Comparison of ENCODE assay signal across 8 cellular contexts in genomic region chr11:134068829-134069425, GRCh38. TPM values are rescaled to one million over a fixed set of nuclear protein-coding genes. Genes with fewer than 3 reads are reported as not detected.
A peak's percentile ranks its signal among the peaks of the same experiment; 100 is the strongest.
DNase-seq lines count a peak whose midpoint lies in the region; ATAC-seq and TF ChIP-seq lines count a peak whose summit lies in the region.

Gene JAM3, plus strand, starts transcription at chr11:134069072. Its CDS starts 12 bp downstream, at chr11:134069084.

- H2AFZ ChIP-seq in KMS-11 (ENCODE audit: low read depth) (peak within 1 kb of the TSS; percentile 66), neuron (ENCODE audit: low read depth, low read length) (no peak within 1 kb of the TSS)

- H3K27me3 ChIP-seq in KMS-11 (ENCODE audit: insufficient read depth, low read depth) (no peaks in the 10 kb centered on the region), neuron (ENCODE audit: insufficient read depth, low read length) (no peaks in the 10 kb centered on the region), stomach (peaks cover 0 to 48% (median 17%) of the 10 kb centered on the region in 3 donors)

- no peak for TF ChIP-seq EP300 in stomach (IDR thresholded peaks at IDR 0.05)

- TF ChIP-seq POLR2A in stomach (IDR thresholded peaks at IDR 0.05), result no peak

- H3K9me3 ChIP-seq in neuron (ENCODE audit: low read length), result no peaks in the 10 kb centered on the region
- H3K9me3 ChIP-seq in stomach, result no peaks in the 10 kb centered on the region

- ATAC-seq in GM21529 (IDR thresholded peaks at IDR 0.05; ENCODE audit: unreplicated experiment), result peak; percentile 76

- H3K4me3 ChIP-seq in KMS-11 (IDR thresholded peaks at IDR 0.05; ENCODE audit: insufficient read depth, low read depth, low read length), result no peak within 1 kb of the TSS
- H3K4me3 ChIP-seq in neuron (ENCODE audit: low read length), result peak within 1 kb of the TSS; percentile 71
- H3K4me3 ChIP-seq in stomach, result peak within 1 kb of the TSS; percentile 63 to 73 (median 70)

- H3K27ac ChIP-seq in KMS-11 (no peak within 1 kb of the TSS), stomach (peak within 1 kb of the TSS; percentile 78 to 93 (median 85))

- no peaks in the 10 kb centered on the region for H4K20me1 ChIP-seq in KMS-11 (ENCODE audit: insufficient read depth)

- in situ Hi-C loops in SK-MEL-5 (cut with HindIII; ENCODE audit: low pct_unique_long_range_greater_than_20kb, low sequenced_read_pairs), result no loop called here

- H3K4me2 ChIP-seq in KMS-11, result peak within 1 kb of the TSS; percentile 33; the same call in 1 of the 2 replicates

- H3K36me3 ChIP-seq in KMS-11 (ENCODE audit: insufficient read depth), result no peaks in the 10 kb centered on the region
- no peaks in the 10 kb centered on the region for H3K36me3 ChIP-seq in neuron (ENCODE audit: insufficient read depth, low read length)
- H3K36me3 ChIP-seq in stomach, result no peaks in the 10 kb centered on the region

- 1 to 2% (median 1%) methylated on average over 15 to 57 of the region's 57 CpGs for WGBS in stomach, 5 donors

- TF ChIP-seq CTCF in KMS-11 (conservative IDR thresholded peaks at IDR 0.05; ENCODE audit: low read depth, low read length) (no peak), stomach (IDR thresholded peaks at IDR 0.05) (no peak)

- no peaks in the 10 kb centered on the region for H3K79me2 ChIP-seq in KMS-11 (ENCODE audit: insufficient read depth, low read depth)

- DNase-seq in D341Med (ENCODE audit: low spot score) (peak; percentile 100), SK-MEL-5 (ENCODE audit: low read depth, low spot score) (peak; percentile 89), globus pallidus (ENCODE audit: low spot score) (peak; percentile 94), stomach (peak; percentile 87)
- peak; percentile 97 for DNase-seq in activated naive CD4-positive, alpha-beta T cell treated with anti-CD3 and anti-CD28 coated beads, Interleukin-2, amount 50 U/mL, for 16 hours

- intact Hi-C loops in stomach (cut with DNase I; ENCODE audit: low total_unique reads), result no loop called here

- peak within 1 kb of the TSS; percentile 41; the same call in 1 of the 2 replicates for H3K9ac ChIP-seq in KMS-11

- H3K4me1 ChIP-seq in KMS-11 (ENCODE audit: low read depth, poor library complexity, severe bottlenecking), result no peaks in the 10 kb centered on the region
- H3K4me1 ChIP-seq in neuron (ENCODE audit: insufficient read depth, low read length), result peaks cover 51% of the 10 kb centered on the region
- peaks cover 0 to 36% (median 18%) of the 10 kb centered on the region in 4 donors for H3K4me1 ChIP-seq in stomach

RNA-seq across cellular contexts. Expression of gene JAM3, which starts in this region (rescaled TPM):
- 70.7 and 72.2 TPM in 2 replicates for total RNA-seq in SK-MEL-5 (2014; rRNA removed; shearing (Covaris generic))
- 54.3 and 69.6 TPM in 2 replicates for polyA plus RNA-seq in SK-MEL-5 (2015; cell fraction: cytosol; rRNA removed)
- polyA plus RNA-seq in SK-MEL-5 (2015; cell fraction: nucleus; rRNA removed), result 29.3 and 36.9 TPM in 2 replicates
- 10 to 100 TPM; 18.5 to 83.4 (median 44.2) TPM for total RNA-seq in stomach
- polyA plus RNA-seq in stomach, result 10 to 100 TPM in 1 of 3 donors, 1 to 10 TPM in 2; 4.0 to 10.8 (median 5.7) TPM
